ENCODE assay signal across 9 cellular contexts in the genomic region with DNA sequence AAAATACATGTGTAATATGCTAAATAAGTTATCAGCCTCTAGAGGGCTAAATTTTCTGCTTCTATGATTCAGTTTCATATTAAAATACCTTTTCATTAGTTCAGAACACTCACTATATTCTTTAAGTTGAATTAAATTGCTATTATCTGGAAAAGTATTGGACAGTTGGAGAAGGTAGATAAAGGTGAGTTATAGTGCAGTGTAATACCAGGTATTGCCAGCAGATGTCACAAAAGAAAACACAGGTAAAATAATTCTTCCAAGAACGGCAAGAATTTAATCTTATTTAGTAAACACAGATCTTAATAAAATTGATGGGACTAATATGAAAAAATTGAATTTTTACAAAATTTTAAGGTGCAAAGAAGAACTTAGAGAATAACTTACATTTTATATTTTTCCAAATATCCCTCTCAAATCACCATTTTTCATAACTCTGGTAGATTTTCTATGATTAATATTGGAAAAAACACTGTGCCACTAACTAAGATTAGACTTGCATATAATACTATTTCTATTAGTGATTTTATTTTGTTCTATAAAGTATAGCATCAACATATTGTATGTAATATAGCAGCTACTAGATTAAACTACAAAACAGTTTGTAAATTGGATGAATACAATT. TPM values are rescaled to one million over a fixed set of nuclear protein-coding genes. Genes with fewer than 3 reads are reported as not detected.
DNase-seq lines count a peak whose midpoint lies in the region; ATAC-seq, FAIRE-seq and TF ChIP-seq lines count a peak whose summit lies in the region.
"Had no signal": no experiment of that assay in that cellular context is flagged by ENCODE, and none has a peak within 500 bp of the region (broad histone marks: within the 10 kb centered on the region; RNA-seq: fewer than 3 reads in every experiment).

No MANE protein-coding gene starts in this region.

- H3K9ac ChIP-seq in KMS-11 (no peak overlapping the region), GM12878 (ENCODE audit: control insufficient read depth, insufficient read depth, low read length) (no peak overlapping the region)

- POLR2A ChIA-PET in GM12878 (lab: Charles Lee): no interaction called here

- no peak overlapping the region for H3K27ac ChIP-seq in DOHH2 (ENCODE audit: low read depth, low read length)
- H3K27ac ChIP-seq in KMS-11: no peak overlapping the region
- H3K27ac ChIP-seq in GM12878 (ENCODE audit: control insufficient read depth, insufficient read depth): no peak overlapping the region

- TF ChIP-seq RAD21 in GM12878 (IDR thresholded peaks at IDR 0.05; ENCODE audit: insufficient read depth, low read depth, low read length): peak; percentile 47

- H3K36me3 ChIP-seq in DOHH2 (ENCODE audit: control insufficient read depth, low read length): no peaks in the 10 kb centered on the region
- H3K36me3 ChIP-seq in KMS-11 (ENCODE audit: insufficient read depth): no peaks in the 10 kb centered on the region
- H3K36me3 ChIP-seq in GM12878 (ENCODE audit: control insufficient read depth in 2 of 2, insufficient read depth in 2 of 2, low read length in 1 of 2): no peaks in the 10 kb centered on the region

- intact Hi-C loops in GM12878 (cut with micrococcal nuclease; ENCODE audit: unreplicated experiment): loop anchor here (1.0 to 5.0 kb wide), 3 partner anchors 151 to 1818 kb away; no protein-coding TSS in a partner anchor

- H3K36me3 Mint-ChIP-seq in nephron (ENCODE audit: low read depth): no peaks in the 10 kb centered on the region
- H3K36me3 Mint-ChIP-seq: activated naive CD8-positive, alpha-beta T cell had no signal

- in situ Hi-C loops in GM12878 (cut with MboI): loop anchor here (5.0 kb wide), 2 partner anchors 1066 to 1821 kb away; no protein-coding TSS in a partner anchor

- no peak overlapping the region for H3K4me3 Mint-ChIP-seq in nephron
- H3K4me3 Mint-ChIP-seq: activated naive CD8-positive, alpha-beta T cell had no signal

- H3K4me2 ChIP-seq in DOHH2 (ENCODE audit: low read length): no peak overlapping the region
- no peak overlapping the region for H3K4me2 ChIP-seq in KMS-11
- H3K4me2 ChIP-seq in GM12878 (ENCODE audit: control insufficient read depth, insufficient read depth): no peak overlapping the region

- H3K4me1 Mint-ChIP-seq in nephron: peaks cover 11% of the 10 kb centered on the region

- H4K20me1 ChIP-seq in DOHH2 (ENCODE audit: control insufficient read depth, insufficient read depth, low read depth, low read length): no peaks in the 10 kb centered on the region
- no peaks in the 10 kb centered on the region for H4K20me1 ChIP-seq in KMS-11 (ENCODE audit: insufficient read depth)
- H4K20me1 ChIP-seq in GM12878 (ENCODE audit: control insufficient read depth, insufficient read depth): no peaks in the 10 kb centered on the region

- FAIRE-seq in GM12878 (lab: Jason Lieb, UNC): no peak

- no peaks in the 10 kb centered on the region for H3K9me3 ChIP-seq in DOHH2 (ENCODE audit: control insufficient read depth, insufficient read depth, low read length)
- H3K9me3 ChIP-seq in GM12878 (replicated peaks; ENCODE audit: control insufficient read depth, insufficient read depth, low read length): no peaks in the 10 kb centered on the region

- RAD21 ChIA-PET in GM12878 (lab: Charles Lee; ENCODE audit: unreplicated experiment): interaction anchor here (1.6 to 2.0 kb wide), 3 partner anchors 151 to 1066 kb away, joined by 6 to 12 read pairs (median 10); no protein-coding TSS in a partner anchor

- H3K79me2 ChIP-seq in DOHH2 (ENCODE audit: control insufficient read depth, low read length) (no peaks in the 10 kb centered on the region), KMS-11 (ENCODE audit: insufficient read depth, low read depth) (no peaks in the 10 kb centered on the region), GM12878 (ENCODE audit: control insufficient read depth, insufficient read depth, low read length) (no peaks in the 10 kb centered on the region)

- H3K27me3 Mint-ChIP-seq in nephron (ENCODE audit: low read depth): peaks cover 8% of the 10 kb centered on the region

- H3K27me3 ChIP-seq in DOHH2 (ENCODE audit: control insufficient read depth, low read length) (peaks cover 4% of the 10 kb centered on the region; the same call in 1 of the 2 replicates), KMS-11 (ENCODE audit: insufficient read depth, low read depth) (no peaks in the 10 kb centered on the region), GM12878 (replicated peaks in 1 of 2; ENCODE audit: control insufficient read depth in 2 of 2, insufficient read depth in 2 of 2, low read length in 1 of 2) (peaks cover 0 to 2% of the 10 kb centered on the region in 2 experiments; a peak in 1 of 4 replicates)

- H3K9me2 ChIP-seq in DOHH2 (replicated peaks; ENCODE audit: control insufficient read depth, low read length): no peaks in the 10 kb centered on the region

- no peak for TF ChIP-seq POLR2A in GM12878 (IDR thresholded peaks at IDR 0.05; ENCODE audit: low read depth, low read length)

- no peak overlapping the region for H2AFZ ChIP-seq in KMS-11 (ENCODE audit: low read depth)
- H2AFZ ChIP-seq in GM12878 (ENCODE audit: control insufficient read depth, low read depth, low read length): no peak overlapping the region

- no peak overlapping the region for H3K27ac Mint-ChIP-seq in nephron
- H3K27ac Mint-ChIP-seq: activated naive CD8-positive, alpha-beta T cell had no signal

- CTCF ChIA-PET in GM12878 (lab: Yijun Ruan, JAX): interaction anchor here (0.6 to 2.8 kb wide), 20 partner anchors 9 to 1823 kb away, joined by 3 to 36 read pairs (median 5); no protein-coding TSS in a partner anchor

- H3K9me3 Mint-ChIP-seq in nephron: no peaks in the 10 kb centered on the region

- H3F3A ChIP-seq in DOHH2 (ENCODE audit: control insufficient read depth, insufficient read depth): no peaks in the 10 kb centered on the region

- no peak overlapping the region for H3K4me3 ChIP-seq in DOHH2 (ENCODE audit: low read length)
- no peak overlapping the region for H3K4me3 ChIP-seq in KMS-11 (IDR thresholded peaks at IDR 0.05; ENCODE audit: insufficient read depth, low read depth, low read length)
- H3K4me3 ChIP-seq in GM12878: no peak overlapping the region

- SMC1A ChIA-PET in GM12878 (lab: Charles Lee; ENCODE audit: uncharacterized antibody, unreplicated experiment): interaction anchor here (0.6 to 2.7 kb wide), 6 partner anchors 151 to 1919 kb away, joined by 3 to 15 read pairs (median 4); no protein-coding TSS in a partner anchor

- no peak for ATAC-seq in GM12878

- DNase-seq in GM12878 (ENCODE audit: low read depth, low spot score) (no peak), NCI-H187 treated with DMSO at 0.1 percent for 48 hours (lab: John Stamatoyannopoulos, UW) (no peak), activated gamma-delta T cell treated with Interleukin-2 at 50 U/mL for 16 hours (no peak), islet precursor cell (no peak), activated T-cell treated with anti-CD3 and anti-CD28 coated beads for 4 hours (no peak)

- TF ChIP-seq CTCF in DOHH2 (IDR thresholded peaks at IDR 0.05; ENCODE audit: low read depth, low read length, poor library complexity, severe bottlenecking) (peak; percentile 65), KMS-11 (conservative IDR thresholded peaks at IDR 0.05; ENCODE audit: low read depth, low read length) (peak; percentile 82), GM12878 (IDR thresholded peaks at IDR 0.05 in 2 of 3, conservative IDR thresholded peaks at IDR 0.05 in 1 of 3; ENCODE audit: control insufficient read depth in 2 of 3, extremely low read depth in 1 of 3, insufficient read depth in 1 of 3, low read depth in 3 of 3, low read length in 3 of 3) (peak; percentile 47 to 62 (median 59)), nephron (IDR thresholded peaks at IDR 0.05; ENCODE audit: unreplicated experiment in 3 of 3) (peak; percentile 75 to 88 (median 81))

- TF ChIP-seq EP300 in GM12878 (IDR thresholded peaks at IDR 0.05; ENCODE audit: borderline replicate concordance in 1 of 2, control insufficient read depth in 1 of 2, low read depth in 2 of 2, low read length in 2 of 2): no peak

- no TSS peak for BruUV-seq in GM12878 (replicated peaks; lab: Mats Ljungman, UMichigan)

- 0% methylated on average over 1 of the region's 1 CpG for WGBS in GM12878 (ENCODE audit: insufficient coverage, insufficient replicate concordance, low lambda C conversion rate, missing lambda C conversion rate)

- H3K4me1 ChIP-seq in DOHH2 (ENCODE audit: control insufficient read depth, low read length) (no peaks in the 10 kb centered on the region), KMS-11 (ENCODE audit: low read depth, poor library complexity, severe bottlenecking) (no peaks in the 10 kb centered on the region), GM12878 (ENCODE audit: control insufficient read depth, insufficient read depth, low read length) (no peaks in the 10 kb centered on the region)

TF ChIP-seq in GM12878, 131 proteins besides CTCF, POLR2A, EP300 and RAD21:
- TF ChIP-seq SMARCA5 (IDR thresholded peaks at IDR 0.05) (no peak), POLR2AphosphoS2 (IDR thresholded peaks at IDR 0.05; ENCODE audit: low read depth, low read length) (no peak), CHD2 (IDR thresholded peaks at IDR 0.05; ENCODE audit: borderline replicate concordance, low read depth, low read length) (no peak), SMC3 (IDR thresholded peaks at IDR 0.05; ENCODE audit: borderline replicate concordance, low read length) (peak; percentile 75; the same call in 1 of the 2 replicates)

RNA-seq across cellular contexts. Expression of gene LRRC4C, which starts 1.7 kb away (rescaled TPM):
- not detected in 2 replicates for total RNA-seq in GM12878 (2013; cell fraction: nucleolus; rRNA removed)
- total RNA-seq in GM12878 (2014; rRNA removed) (not detected in 2 replicates), GM12878 (2014; rRNA removed; fragmentation: Illumina TruSeq; extraction: Trizol) (not detected in 2 replicates), GM12878 (2021) (not detected in 2 replicates)
- not detected for polyA plus RNA-seq in GM12878 (2011; ENCODE audit: low read depth)
- polyA plus RNA-seq in GM12878 (2011; rRNA removed) (1.5 and 3.1 TPM in 2 replicates), GM12878 (2014; fragmentation: Illumina TruSeq; extraction: Trizol) (not detected in 2 replicates), GM12878 (2014; fragmentation: Nextera tagmentation; extraction: Ambion mirVana) (not detected), GM12878 (2014; rRNA removed) (not detected in 2 replicates), GM12878 (2016; fragmentation: Nextera tagmentation; extraction: Ambion mirVana) (not detected)
- 0.94 and 0.99 TPM in 2 replicates for polyA plus RNA-seq in GM12878 (2011; cell fraction: cytosol; rRNA removed)
- 3.3 and 4.4 TPM in 2 replicates for polyA plus RNA-seq in GM12878 (2011; cell fraction: nucleus; rRNA removed)
- polyA plus RNA-seq in GM12878 (2012): 0.11 TPM in 1 of 2 replicates, not detected in the other
- 5.4 and 7.9 TPM in 2 replicates for polyA minus RNA-seq in GM12878 (2011; rRNA and poly(A)+ RNA removed)
- 2.5 TPM in 1 of 2 replicates, not detected in the other for polyA minus RNA-seq in GM12878 (2011; cell fraction: cytosol; rRNA and poly(A)+ RNA removed)
- 16.2 and 22.1 TPM in 2 replicates for polyA minus RNA-seq in GM12878 (2011; cell fraction: nucleus; rRNA and poly(A)+ RNA removed)
